ENCODE assay signal across 32 cellular contexts in genomic region chr2:119436993-119437772, GRCh38. TPM values are rescaled to one million over a fixed set of nuclear protein-coding genes. Genes with fewer than 3 reads are reported as not detected.
"Had no signal": no experiment of that assay in that cellular context is flagged by ENCODE, and none has a peak within 500 bp of the region (broad histone marks: within the 10 kb centered on the region; RNA-seq: fewer than 3 reads in every experiment).

No MANE protein-coding gene starts in this region.

- H3K4me1 ChIP-seq: breast epithelium had no signal

- H3K4me1 Mint-ChIP-seq: activated T-helper 17 cell treated with anti-CD3 and anti-CD28 coated beads, Interleukin-2, amount 50 U/mL, for 72 hours had no signal

- H3K9me3 Mint-ChIP-seq: activated CD4-positive, alpha-beta T cell treated with anti-CD3 and anti-CD28 coated beads, Interleukin-2, amount 10 ng/mL, durations not matched to agents 24 days and 14 days; activated CD8-positive, alpha-beta T cell treated with anti-CD3 and anti-CD28 coated beads for 36 hours; activated naive CD4-positive, alpha-beta T cell treated with anti-CD3 and anti-CD28 coated beads for 36 hours; activated naive CD4-positive, alpha-beta T cell treated with anti-CD3 and anti-CD28 coated beads, Interleukin-2, amount 50 U/mL, for 72 hours; activated T-cell treated with anti-CD3 and anti-CD28 coated beads, Interleukin-2, amount 50 U/mL, for 72 hours; activated T-helper 17 cell treated with anti-CD3 and anti-CD28 coated beads, Interleukin-2, amount 50 U/mL, for 72 hours had no signal

- FAIRE-seq: astrocyte had no signal

- H3K36me3 ChIP-seq: breast epithelium, SJCRH30, WERI-Rb-1 had no signal

- H3K4me3 Mint-ChIP-seq: activated CD4-positive, alpha-beta T cell treated with anti-CD3 and anti-CD28 coated beads, Interleukin-2, amount 10 ng/mL, durations not matched to agents 24 days and 14 days; activated CD8-positive, alpha-beta T cell treated with anti-CD3 and anti-CD28 coated beads for 36 hours; activated naive CD4-positive, alpha-beta T cell treated with anti-CD3 and anti-CD28 coated beads for 36 hours; activated T-cell treated with anti-CD3 and anti-CD28 coated beads, Interleukin-2, amount 50 U/mL, for 72 hours; activated T-helper 17 cell treated with anti-CD3 and anti-CD28 coated beads, Interleukin-2, amount 50 U/mL, for 72 hours had no signal

- H3K36me3 Mint-ChIP-seq: activated naive CD4-positive, alpha-beta T cell treated with anti-CD3 and anti-CD28 coated beads, Interleukin-2, amount 50 U/mL, for 72 hours had no signal

- H3K4me3 ChIP-seq: adrenal gland, body of pancreas, breast epithelium, SJCRH30, SK-N-MC had no signal

- H3K27ac ChIP-seq: adrenal gland, breast epithelium, SJCRH30, SK-N-MC, WERI-Rb-1 had no signal

- H3K27me3 ChIP-seq: adrenal gland, body of pancreas, breast epithelium, SJCRH30 had no signal

- DNase-seq: activated CD4-positive, alpha-beta T cell treated with anti-CD3 and anti-CD28 coated beads, Interleukin-2, amount 10 ng/mL, durations not matched to agents 24 days and 14 days; activated CD4-positive, alpha-beta T cell treated with anti-CD3 and anti-CD28 coated beads, Interleukin-2, amount 50 U/mL, for 4 hours; activated CD4-positive, CD25-positive, alpha-beta regulatory T cell; activated CD8-positive, alpha-beta T cell treated with anti-CD3 and anti-CD28 coated beads for 36 hours; activated gamma-delta T cell treated with Interleukin-2 at 50 U/mL for 16 hours; activated naive CD4-positive, alpha-beta T cell treated with anti-CD3 and anti-CD28 coated beads for 36 hours; activated T-cell treated with anti-CD3 and anti-CD28 coated beads, Interleukin-2, amount 50 U/mL, for 1 hour; activated T-cell treated with anti-CD3 and anti-CD28 coated beads, Interleukin-2, amount 50 U/mL, for 72 hours; adrenal gland; body of pancreas; NCI-H1092 treated with DMSO at 0.1 percent for 48 hours; NCI-H1417; NCI-H146; NCI-H187; NCI-H2029 treated with DMSO at 0.1 percent for 48 hours; NCI-H345; NCI-H524 treated with DMSO at 0.1 percent for 48 hours; SHP77; SJCRH30; T1000; WERI-Rb-1 had no signal

- ATAC-seq: activated CD8-positive, alpha-beta T cell treated with anti-CD3 and anti-CD28 coated beads for 36 hours; activated naive CD4-positive, alpha-beta T cell treated with anti-CD3 and anti-CD28 coated beads, Interleukin-2, amount 50 U/mL, for 72 hours; activated T-cell treated with anti-CD3 and anti-CD28 coated beads, Interleukin-2, amount 50 U/mL, for 72 hours; activated T-helper 17 cell treated with anti-CD3 and anti-CD28 coated beads, Interleukin-2, amount 50 U/mL, for 72 hours; Panc1 had no signal

- H3K9me3 ChIP-seq: adrenal gland, body of pancreas, breast epithelium, SJCRH30 had no signal

- H3K27ac Mint-ChIP-seq: activated CD4-positive, alpha-beta T cell treated with anti-CD3 and anti-CD28 coated beads, Interleukin-2, amount 10 ng/mL, durations not matched to agents 24 days and 14 days; activated CD8-positive, alpha-beta T cell treated with anti-CD3 and anti-CD28 coated beads for 36 hours; activated naive CD4-positive, alpha-beta T cell treated with anti-CD3 and anti-CD28 coated beads for 36 hours; activated naive CD4-positive, alpha-beta T cell treated with anti-CD3 and anti-CD28 coated beads, Interleukin-2, amount 50 U/mL, for 72 hours; activated T-cell treated with anti-CD3 and anti-CD28 coated beads, Interleukin-2, amount 50 U/mL, for 72 hours; activated T-helper 17 cell treated with anti-CD3 and anti-CD28 coated beads, Interleukin-2, amount 50 U/mL, for 72 hours had no signal

RNA-seq across cellular contexts. Expression of gene TMEM37, which starts 5.5 kb away (rescaled TPM):
- total RNA-seq: activated CD4-positive, alpha-beta T cell treated with anti-CD3 and anti-CD28 coated beads, Interleukin-2, amount 10 ng/mL, durations not matched to agents 24 days and 14 days; activated CD8-positive, alpha-beta memory T cell treated with anti-CD3 and anti-CD28 coated beads for 36 hours; activated CD8-positive, alpha-beta T cell treated with anti-CD3 and anti-CD28 coated beads for 36 hours; activated naive CD4-positive, alpha-beta T cell treated with anti-CD3 and anti-CD28 coated beads for 36 hours; activated naive CD4-positive, alpha-beta T cell treated with anti-CD3 and anti-CD28 coated beads, Interleukin-2, amount 50 U/mL, for 72 hours; activated T-cell treated with anti-CD3 and anti-CD28 coated beads, Interleukin-2, amount 50 U/mL, for 72 hours; activated T-helper 17 cell treated with anti-CD3 and anti-CD28 coated beads, Interleukin-2, amount 50 U/mL, for 72 hours; M059J; RPMI7951; T-helper 1 cell treated with Interleukin-12 subunit alpha and Interleukin-12 subunit beta and Interleukin-4 antibody, amounts not matched to agents 30 ng/mL and 1 ng/mL, for 36 hours; T-helper 2 cell treated with Interferon-gamma antibody and Interleukin-4, amounts not matched to agents 100 ng/mL and 5 ng/mL, for 36 hours had no signal
